Comparison of ENCODE assay signal across 8 cellular contexts in the genomic region with DNA sequence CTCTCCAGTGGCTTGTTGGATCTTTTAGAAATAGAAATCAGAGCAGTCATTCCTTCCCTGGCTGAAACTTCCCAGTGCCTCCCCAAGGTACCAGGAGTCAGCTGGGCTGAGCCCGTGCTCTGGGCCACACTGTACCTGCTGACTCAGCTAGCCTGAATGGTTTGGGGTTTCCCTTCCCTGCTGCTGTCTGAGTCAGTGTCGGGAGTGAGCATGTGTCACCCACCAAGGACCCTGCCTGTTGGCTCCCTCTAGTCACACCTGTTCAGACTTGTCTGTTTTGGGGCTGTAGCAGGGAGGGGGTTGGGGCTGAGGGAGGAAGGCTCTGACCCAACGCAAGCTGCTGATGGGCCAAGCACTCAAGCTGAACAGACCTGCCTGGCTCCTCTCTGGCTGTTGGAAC.
DNase-seq lines count a peak whose midpoint lies in the region; ATAC-seq, FAIRE-seq and TF ChIP-seq lines count a peak whose summit lies in the region.
"Not testable (repeated sequence)": the region's sequence is repeated elsewhere in the genome, so short reads cannot be mapped to it uniquely, and the experiment has no call there.

No MANE protein-coding gene starts in this region.

- not testable (repeated sequence) for H3K9ac ChIP-seq in IMR-90 (ENCODE audit: low read depth, low read length)

- H3K56ac ChIP-seq in IMR-90 (ENCODE audit: extremely low read depth, insufficient read depth, low read length): not testable (repeated sequence)

- H2BK5ac ChIP-seq in IMR-90 (ENCODE audit: low read depth, low read length, poor library complexity, severe bottlenecking): not testable (repeated sequence)

- not testable (repeated sequence) for H3K4me1 Mint-ChIP-seq in activated T-helper 17 cell treated with anti-CD3 and anti-CD28 coated beads, Interleukin-2, amount 50 U/mL, for 72 hours

- intact Hi-C loops in IMR-90 (cut with micrococcal nuclease); left lung (cut with DNase I); gastrocnemius medialis (cut with DNase I; ENCODE audit: low total_unique reads): not testable (repeated sequence)

- H4K20me1 ChIP-seq in IMR-90 (ENCODE audit: insufficient read depth, low read length): not testable (repeated sequence)

- not testable (repeated sequence) for H3K27ac ChIP-seq in A549; IMR-90 (ENCODE audit: insufficient read depth, low read length); foreskin keratinocyte; left lung; gastrocnemius medialis

- not testable (repeated sequence) for DNase-seq in A549 (ENCODE audit: low read depth in 1 of 2, low spot score in 1 of 2); IMR-90; foreskin keratinocyte; left lung; gastrocnemius medialis

- CTCF ChIA-PET in A549 (lab: Yijun Ruan, JAX); IMR-90 (lab: Yijun Ruan, JAX): not testable (repeated sequence)

- H3K4me2 ChIP-seq in A549; IMR-90 (ENCODE audit: low read depth, low read length): not testable (repeated sequence)

- not testable (repeated sequence) for H3K27me3 Mint-ChIP-seq in activated T-helper 17 cell treated with anti-CD3 and anti-CD28 coated beads, Interleukin-2, amount 50 U/mL, for 72 hours

- H4K5ac ChIP-seq in IMR-90 (ENCODE audit: low read depth, low read length): not testable (repeated sequence)

- H2AFZ ChIP-seq in IMR-90 (replicated peaks; ENCODE audit: low read length, poor library complexity): not testable (repeated sequence)

- not testable (repeated sequence) for H3K9me3 ChIP-seq in A549; IMR-90 (ENCODE audit: control insufficient read depth, insufficient read depth, low read length); left lung; gastrocnemius medialis

- TF ChIP-seq EP300 in A549 (IDR thresholded peaks at IDR 0.05): not testable (repeated sequence)

- not testable (repeated sequence) for H2AK5ac ChIP-seq in IMR-90 (ENCODE audit: low read depth, low read length)

- H3K4me3 ChIP-seq in A549; IMR-90 (ENCODE audit: insufficient read depth, low read depth, low read length); left lung; gastrocnemius medialis: not testable (repeated sequence)

- TF ChIP-seq POLR2A in A549 (IDR thresholded peaks at IDR 0.05; ENCODE audit: low read length); IMR-90 (IDR thresholded peaks at IDR 0.05; ENCODE audit: low read depth, low read length); gastrocnemius medialis (IDR thresholded peaks at IDR 0.05): not testable (repeated sequence)

- H3K27ac Mint-ChIP-seq in activated T-helper 17 cell treated with anti-CD3 and anti-CD28 coated beads, Interleukin-2, amount 50 U/mL, for 72 hours: not testable (repeated sequence)

- not testable (repeated sequence) for H3K4me1 ChIP-seq in A549; IMR-90 (ENCODE audit: control insufficient read depth, insufficient read depth, low read length); foreskin keratinocyte; left lung; gastrocnemius medialis

- not testable (repeated sequence) for H4K8ac ChIP-seq in IMR-90 (ENCODE audit: low read depth in 2 of 2, low read length in 2 of 2)

- not testable (repeated sequence) for FAIRE-seq in A549 (lab: Jason Lieb, UNC)

- H2AK9ac ChIP-seq in IMR-90 (replicated peaks; ENCODE audit: low read depth, low read length, poor library complexity): not testable (repeated sequence)

- H3K4me3 Mint-ChIP-seq in activated T-helper 17 cell treated with anti-CD3 and anti-CD28 coated beads, Interleukin-2, amount 50 U/mL, for 72 hours: not testable (repeated sequence)

- H3K18ac ChIP-seq in IMR-90 (ENCODE audit: low read depth, low read length): not testable (repeated sequence)

- ATAC-seq in A549 (peak; percentile 68 to 77), GM21576 (IDR thresholded peaks at IDR 0.05; ENCODE audit: unreplicated experiment) (peak; percentile 46), IMR-90 (ENCODE audit: low read depth) (peak; percentile 60), foreskin keratinocyte (peak; percentile 97), left lung (peak; percentile 82), gastrocnemius medialis (peak; percentile 89 to 92)
- ATAC-seq in activated CD4-positive, CD25-positive, alpha-beta regulatory T cell treated with anti-CD3 and anti-CD28 coated beads, Interleukin-2, amount 50 U/mL, for 24 hours: peak; percentile 89 to 94
- ATAC-seq in activated T-helper 17 cell treated with anti-CD3 and anti-CD28 coated beads, Interleukin-2, amount 50 U/mL, for 72 hours (replicated peaks): peak; percentile 97

- H3K36me3 ChIP-seq in IMR-90 (ENCODE audit: control insufficient read depth, insufficient read depth, low read length); left lung; gastrocnemius medialis: not testable (repeated sequence)

- not testable (repeated sequence) for TF ChIP-seq CTCF in A549 (IDR thresholded peaks at IDR 0.05); IMR-90 (conservative IDR thresholded peaks at IDR 0.05; ENCODE audit: low read depth, low read length); foreskin keratinocyte (conservative IDR thresholded peaks at IDR 0.05); left lung (IDR thresholded peaks at IDR 0.05); gastrocnemius medialis (IDR thresholded peaks at IDR 0.05 in 4 of 5, conservative IDR thresholded peaks at IDR 0.05 in 1 of 5)

- H3K79me1 ChIP-seq in IMR-90 (ENCODE audit: low read depth in 1 of 2, low read length in 2 of 2): not testable (repeated sequence)

- not testable (repeated sequence) for H2BK15ac ChIP-seq in IMR-90 (ENCODE audit: low read depth, low read length)

- not testable (repeated sequence) for H3K23ac ChIP-seq in IMR-90 (ENCODE audit: low read depth, low read length)

- H2BK120ac ChIP-seq in IMR-90 (ENCODE audit: low read depth, low read length): not testable (repeated sequence)

- not testable (repeated sequence) for H3K9me3 Mint-ChIP-seq in activated T-helper 17 cell treated with anti-CD3 and anti-CD28 coated beads, Interleukin-2, amount 50 U/mL, for 72 hours

- dilution Hi-C loops in IMR-90 (cut with HindIII; ENCODE audit: low sequenced_read_pairs, unreplicated experiment): not testable (repeated sequence)

- POLR2A ChIA-PET in A549 (lab: Yijun Ruan, JAX); IMR-90 (lab: Charles Lee; ENCODE audit: unreplicated experiment): not testable (repeated sequence)

- in situ Hi-C loops in IMR-90 (cut with MboI; ENCODE audit: low sequenced_read_pairs); gastrocnemius medialis (cut with MboI; ENCODE audit: low sequenced_read_pairs in 4 of 4): not testable (repeated sequence)

- H3K4ac ChIP-seq in IMR-90 (ENCODE audit: low read depth, low read length): not testable (repeated sequence)

- H3K14ac ChIP-seq in IMR-90 (replicated peaks; ENCODE audit: low read depth, low read length): not testable (repeated sequence)

- not testable (repeated sequence) for H3K36me3 Mint-ChIP-seq in activated T-helper 17 cell treated with anti-CD3 and anti-CD28 coated beads, Interleukin-2, amount 50 U/mL, for 72 hours (ENCODE audit: low read depth)

- not testable (repeated sequence) for H3K27me3 ChIP-seq in IMR-90 (ENCODE audit: control insufficient read depth, insufficient read depth, low read length); foreskin keratinocyte; left lung; gastrocnemius medialis

- WGBS in A549 (ENCODE audit: missing lambda C conversion rate): no CpG with 5 or more reads among the region's 3 CpGs
- WGBS in IMR-90 (ENCODE audit: extremely low coverage in 2 of 2, insufficient read length in 1 of 2), 2 experiments: no CpG with 5 or more reads among the region's 3 CpGs

- not testable (repeated sequence) for H3K9me1 ChIP-seq in IMR-90 (ENCODE audit: insufficient read depth, low read length)

- not testable (repeated sequence) for BruUV-seq in IMR-90 (replicated peaks; lab: Mats Ljungman, UMichigan)

- H2BK20ac ChIP-seq in IMR-90 (ENCODE audit: low read depth, low read length): not testable (repeated sequence)

- H4K91ac ChIP-seq in IMR-90 (ENCODE audit: insufficient read depth, low read depth, low read length): not testable (repeated sequence)

- not testable (repeated sequence) for TF ChIP-seq RAD21 in A549 (conservative IDR thresholded peaks at IDR 0.05 in 1 of 2, IDR thresholded peaks at IDR 0.05 in 1 of 2); IMR-90 (IDR thresholded peaks at IDR 0.05; ENCODE audit: low read length)

Comparison
In these comparisons a context has a peak if more than half of its experiments do, and no peak if none do; other contexts are left out.
1. ATAC-seq: peak in every context shown above with its lines; median percentile 97 in activated T-helper 17 cell treated with anti-CD3 and anti-CD28 coated beads, Interleukin-2, amount 50 U/mL, for 72 hours; 97 in foreskin keratinocyte; 92 in activated CD4-positive, CD25-positive, alpha-beta regulatory T cell treated with anti-CD3 and anti-CD28 coated beads, Interleukin-2, amount 50 U/mL, for 24 hours; 90 in gastrocnemius medialis; 82 in left lung; 72 in A549; 60 in IMR-90; 46 in GM21576.